Comparison of ENCODE assay signal across 10 cellular contexts in the genomic region with DNA sequence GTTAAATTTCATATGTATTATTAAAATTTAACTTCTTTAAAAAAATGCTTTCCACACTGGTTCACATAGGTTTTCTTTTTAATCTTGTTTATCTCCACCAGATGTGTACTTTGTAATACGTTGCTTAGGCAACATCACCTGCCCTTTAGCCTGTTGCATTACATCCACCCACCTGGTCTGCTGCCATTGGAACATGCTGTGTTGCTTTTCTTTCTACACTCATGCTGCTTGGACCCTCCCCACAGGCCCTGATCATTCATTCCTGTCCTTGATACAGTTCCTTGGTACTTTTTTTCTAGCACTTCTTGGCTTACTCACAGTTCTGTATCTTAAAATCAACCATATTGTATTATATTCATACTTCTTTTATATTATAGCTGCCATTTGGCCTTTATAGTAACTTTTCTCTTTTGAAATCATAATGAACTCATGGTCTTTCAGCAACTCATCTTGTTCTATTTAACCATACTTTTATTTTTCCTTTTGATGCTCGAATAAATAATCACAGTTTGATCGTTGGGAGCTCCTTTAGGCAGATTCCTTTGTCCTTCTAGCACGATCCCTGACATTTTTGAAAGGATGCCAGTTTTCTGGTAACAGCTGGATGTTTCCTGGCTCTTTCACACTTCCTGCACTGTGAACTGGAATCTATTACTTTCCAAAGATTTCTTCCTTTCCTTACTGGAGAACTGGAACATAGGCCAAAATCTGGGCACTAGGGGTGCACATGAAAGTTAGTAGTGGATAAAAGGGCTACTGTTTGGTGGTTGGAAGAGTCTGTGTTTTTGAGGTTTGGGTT.
A peak's percentile ranks its signal among the peaks of the same experiment; 100 is the strongest.
DNase-seq lines count a peak whose midpoint lies in the region; ATAC-seq lines count a peak whose summit lies in the region.
"Had no signal": no experiment of that assay in that cellular context is flagged by ENCODE, and none has a peak within 500 bp of the region (broad histone marks: within the 10 kb centered on the region; RNA-seq: fewer than 3 reads in every experiment).

No MANE protein-coding gene starts in this region.

- peak overlapping the region; percentile 17 for H3K4me3 ChIP-seq in skeletal muscle satellite cell (ENCODE audit: low read length)
- H3K4me3 ChIP-seq: thoracic aorta had no signal

- H3K4me1 ChIP-seq in skeletal muscle satellite cell (ENCODE audit: control insufficient read depth, insufficient read depth, low read length), result peaks cover 37% of the 10 kb centered on the region

- no peaks in the 10 kb centered on the region for H3K36me3 ChIP-seq in skeletal muscle satellite cell (ENCODE audit: insufficient read depth, low read length)
- H3K36me3 ChIP-seq: thoracic aorta had no signal

- no peaks in the 10 kb centered on the region for H3K27me3 ChIP-seq in skeletal muscle satellite cell (ENCODE audit: control insufficient read depth, insufficient read depth, low read length)

- DNase-seq in RPMI8226, result peak; percentile 52
- DNase-seq in glomerular visceral epithelial cell (ENCODE audit: extremely low spot score), result peak; percentile 52
- DNase-seq in cortex of kidney (lab: John Stamatoyannopoulos, UW), result no peak
- no peak for DNase-seq in Kasumi-1 (lab: John Stamatoyannopoulos, UW)
- DNase-seq: NCI-H2171 treated with DMSO at 0.1 percent for 48 hours had no signal

- no peak overlapping the region for H3K9ac ChIP-seq in skeletal muscle satellite cell (ENCODE audit: low read depth, low read length)

- H3K4me2 ChIP-seq in skeletal muscle satellite cell (ENCODE audit: low read length), result peak overlapping the region; percentile 53

- ATAC-seq in GM21619 (IDR thresholded peaks at IDR 0.05; ENCODE audit: unreplicated experiment) (peak; percentile 39), HG03045 (IDR thresholded peaks at IDR 0.05; ENCODE audit: unreplicated experiment) (no peak), GM21529 (IDR thresholded peaks at IDR 0.05; ENCODE audit: unreplicated experiment) (no peak)

- H3K9me3 ChIP-seq in skeletal muscle satellite cell (replicated peaks; ENCODE audit: low read length), result no peaks in the 10 kb centered on the region
- H3K9me3 ChIP-seq: thoracic aorta had no signal

Comparison
In these comparisons a context has a peak if more than half of its experiments do, and no peak if none do; other contexts are left out.
1. DNase-seq: peak in RPMI8226 (single experiment) and glomerular visceral epithelial cell (single experiment); none in cortex of kidney (single experiment) and Kasumi-1 (0 of 2).